In genomic region chr10:80099295-80099694, GRCh38 we compare ENCODE assay signal across 2 cellular contexts. TPM values are rescaled to one million over a fixed set of nuclear protein-coding genes. Genes with fewer than 3 reads are reported as not detected.
"Had no signal": no experiment of that assay in that cellular context is flagged by ENCODE, and none has a peak within 500 bp of the region (broad histone marks: within the 10 kb centered on the region; RNA-seq: fewer than 3 reads in every experiment).

No MANE protein-coding gene starts in this region.

RNA-seq across cellular contexts. Expression of gene PLAC9, which starts 33.2 kb away (rescaled TPM):
- total RNA-seq: epithelial cell of proximal tubule, foreskin keratinocyte had no signal
- polyA plus RNA-seq: foreskin keratinocyte had no signal
